1 cellular context compared by ENCODE assay signal in the genomic region with DNA sequence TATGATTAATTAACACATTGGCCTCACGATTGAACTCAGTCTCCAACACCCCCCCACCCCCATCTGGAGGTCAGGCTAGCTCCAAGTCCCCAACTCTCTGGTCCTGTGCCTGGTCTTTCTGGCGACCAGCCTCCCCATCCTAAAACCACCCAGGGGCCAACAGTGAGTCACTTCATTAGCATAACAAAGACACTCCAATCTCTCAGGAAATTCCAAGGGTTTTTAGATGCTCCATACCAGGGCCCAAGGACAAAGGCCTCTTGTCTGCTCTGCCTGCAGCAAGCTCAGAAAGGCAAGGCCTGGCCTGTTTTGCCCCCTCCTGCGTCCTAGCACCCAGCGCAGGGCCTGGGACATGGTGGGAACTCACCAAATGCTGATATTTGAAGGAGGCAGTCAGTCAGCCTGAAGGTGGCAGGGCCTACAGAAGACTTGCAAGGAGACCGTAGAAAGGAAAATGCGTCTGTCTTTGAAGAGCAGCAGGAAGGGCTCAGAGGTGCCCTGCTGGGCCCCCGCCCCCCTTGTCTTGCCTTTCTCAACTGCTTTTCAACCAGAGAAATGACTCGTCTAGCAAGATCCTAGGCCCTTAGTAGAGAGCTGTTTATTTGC.
A peak's percentile ranks its signal among the peaks of the same experiment; 100 is the strongest.
TF ChIP-seq lines count a peak whose summit lies in the region.

No MANE protein-coding gene starts in this region.

TF ChIP-seq in WTC11, 78 proteins besides CTCF, POLR2A, EP300 and RAD21 (continued from another document):
- TF ChIP-seq ZNF281 (CRISPR knock-in tag; IDR thresholded peaks at IDR 0.05) (peak; percentile 61; the same call in 1 of the 2 replicates), ATF3 (CRISPR knock-in tag; conservative IDR thresholded peaks at IDR 0.05) (0 out of 2 replicates have a peak, but pooled peaks have one; percentile 56), PRDM15 (CRISPR knock-in tag; IDR thresholded peaks at IDR 0.05) (peak; percentile 99), FOXP4 (CRISPR knock-in tag; IDR thresholded peaks at IDR 0.05) (peak; percentile 78; the same call in 1 of the 2 replicates), TEAD4 (CRISPR knock-in tag; IDR thresholded peaks at IDR 0.05) (peak; percentile 73)
- TF ChIP-seq, protein P1, sequence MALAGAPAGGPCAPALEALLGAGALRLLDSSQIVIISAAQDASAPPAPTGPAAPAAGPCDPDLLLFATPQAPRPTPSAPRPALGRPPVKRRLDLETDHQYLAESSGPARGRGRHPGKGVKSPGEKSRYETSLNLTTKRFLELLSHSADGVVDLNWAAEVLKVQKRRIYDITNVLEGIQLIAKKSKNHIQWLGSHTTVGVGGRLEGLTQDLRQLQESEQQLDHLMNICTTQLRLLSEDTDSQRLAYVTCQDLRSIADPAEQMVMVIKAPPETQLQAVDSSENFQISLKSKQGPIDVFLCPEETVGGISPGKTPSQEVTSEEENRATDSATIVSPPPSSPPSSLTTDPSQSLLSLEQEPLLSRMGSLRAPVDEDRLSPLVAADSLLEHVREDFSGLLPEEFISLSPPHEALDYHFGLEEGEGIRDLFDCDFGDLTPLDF (CRISPR knock-in tag; IDR thresholded peaks at IDR 0.05) = no peak
